In genomic region chr2:175576875-175577274, GRCh38 we compare ENCODE assay signal across 3 cellular contexts.
TF ChIP-seq lines count a peak whose summit lies in the region.

No MANE protein-coding gene starts in this region.

TF ChIP-seq in SK-N-SH, 30 proteins besides CTCF, POLR2A, EP300 and RAD21 (continued from another document):
- TF ChIP-seq GABPA (IDR thresholded peaks at IDR 0.05; ENCODE audit: low read depth) (no peak), USF1 (IDR thresholded peaks at IDR 0.05; ENCODE audit: borderline replicate concordance, low read depth) (no peak), YY1 (IDR thresholded peaks at IDR 0.05; ENCODE audit: low read depth) (no peak), RXRA (IDR thresholded peaks at IDR 0.05; ENCODE audit: borderline replicate concordance, low read depth) (no peak), POLR2AphosphoS5 (IDR thresholded peaks at IDR 0.05; ENCODE audit: low read depth, low read length) (no peak)

TF ChIP-seq in SK-N-SH treated with all-trans-retinoic acid at 6 μM for 48 hours, 23 proteins besides CTCF, POLR2A, EP300 and RAD21:
- no peak for TF ChIP-seq PATZ1 (CRISPR knock-in tag; IDR thresholded peaks at IDR 0.05; ENCODE audit: borderline replicate concordance)
- no peak for TF ChIP-seq OSR1 (CRISPR knock-in tag; IDR thresholded peaks at IDR 0.05)
- TF ChIP-seq RARB (CRISPR knock-in tag; IDR thresholded peaks at IDR 0.05), result no peak
- no peak for TF ChIP-seq TOX (CRISPR knock-in tag; IDR thresholded peaks at IDR 0.05; ENCODE audit: borderline replicate concordance)
- TF ChIP-seq ZNF70 (CRISPR knock-in tag; IDR thresholded peaks at IDR 0.05), result no peak
- no peak for TF ChIP-seq ARNTL (CRISPR knock-in tag; IDR thresholded peaks at IDR 0.05; ENCODE audit: borderline replicate concordance, low read depth)
- TF ChIP-seq CSDC2 (CRISPR knock-in tag; IDR thresholded peaks at IDR 0.05), result no peak
- TF ChIP-seq GLIS3 (CRISPR knock-in tag; IDR thresholded peaks at IDR 0.05), result no peak
- no peak for TF ChIP-seq ESRRG (CRISPR knock-in tag; IDR thresholded peaks at IDR 0.05)
- TF ChIP-seq ISL1 (CRISPR knock-in tag; IDR thresholded peaks at IDR 0.05), result no peak
- no peak for TF ChIP-seq CREB5 (CRISPR knock-in tag; IDR thresholded peaks at IDR 0.05; ENCODE audit: low read depth)
- TF ChIP-seq ZNF565 (CRISPR knock-in tag; conservative IDR thresholded peaks at IDR 0.05; ENCODE audit: low read depth), result no peak
- TF ChIP-seq TSHZ2 (CRISPR knock-in tag; IDR thresholded peaks at IDR 0.05), result no peak
- no peak for TF ChIP-seq CSRNP3 (CRISPR knock-in tag; IDR thresholded peaks at IDR 0.05)
- no peak for TF ChIP-seq PPARA (CRISPR knock-in tag; IDR thresholded peaks at IDR 0.05; ENCODE audit: borderline replicate concordance)
- no peak for TF ChIP-seq ZNF8 (CRISPR knock-in tag; IDR thresholded peaks at IDR 0.05)
- TF ChIP-seq ZFP3 (CRISPR knock-in tag; IDR thresholded peaks at IDR 0.05), result no peak
- no peak for TF ChIP-seq TCF4 (CRISPR knock-in tag; IDR thresholded peaks at IDR 0.05; ENCODE audit: borderline replicate concordance)

TF ChIP-seq in HEK293, 187 proteins besides CTCF, POLR2A, EP300 and RAD21 (continued from another document):
- TF ChIP-seq ZBTB26 (tag by site-specific recombination; optimal IDR thresholded peaks at IDR 0.05) (no peak), HOXD13 (CRISPR knock-in tag; IDR thresholded peaks at IDR 0.05; ENCODE audit: borderline replicate concordance) (no peak)
